In the genomic region with DNA sequence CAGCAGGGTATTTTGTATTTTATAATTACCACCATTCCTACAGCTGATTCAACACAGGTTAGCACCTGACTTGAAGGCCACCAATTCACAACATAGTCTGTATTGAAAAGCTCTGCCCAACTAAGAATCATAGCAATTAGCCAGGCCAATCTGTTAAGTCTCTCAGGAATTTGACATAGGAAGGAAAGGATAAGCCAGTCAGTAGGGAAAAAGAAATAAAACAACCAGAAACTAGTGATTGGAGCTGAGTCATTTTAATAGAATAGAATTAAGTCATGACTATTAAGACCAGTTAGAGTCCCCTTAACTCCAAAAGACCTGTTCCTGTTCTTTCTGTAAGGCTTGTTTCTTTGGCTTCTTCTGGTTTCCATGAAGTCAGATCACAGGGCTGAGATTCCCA, we compare ENCODE assay signal across 1 cellular context.
A peak's percentile ranks its signal among the peaks of the same experiment; 100 is the strongest.
TF ChIP-seq lines count a peak whose summit lies in the region.

No MANE protein-coding gene starts in this region.

TF ChIP-seq in GM12878, 131 proteins besides CTCF, POLR2A, EP300 and RAD21:
- TF ChIP-seq JUNB (IDR thresholded peaks at IDR 0.05) (peak; percentile 54), SPI1 (IDR thresholded peaks at IDR 0.05; ENCODE audit: borderline replicate concordance, insufficient read depth, low read depth, low read length) (0 out of 2 replicates have a peak, but pooled peaks have one; percentile 10), YY1 (IDR thresholded peaks at IDR 0.05; ENCODE audit: low read depth, low read length) (no peak), ZNF384 (IDR thresholded peaks at IDR 0.05; ENCODE audit: borderline replicate concordance, low read depth, low read length) (no peak), NRF1 (conservative IDR thresholded peaks at IDR 0.05; ENCODE audit: low read depth, low read length) (no peak), SMC3 (IDR thresholded peaks at IDR 0.05; ENCODE audit: borderline replicate concordance, low read length) (no peak), CBFB (IDR thresholded peaks at IDR 0.05; ENCODE audit: low read depth) (no peak)
TF ChIP-seq in GM12878: peak in this region for 2.
